Comparison of ENCODE assay signal across 29 cellular contexts in genomic region chr18:33159151-33159550, GRCh38.
"Had no signal": no experiment of that assay in that cellular context is flagged by ENCODE, and none has a peak within 500 bp of the region (broad histone marks: within the 10 kb centered on the region; RNA-seq: fewer than 3 reads in every experiment).

No MANE protein-coding gene starts in this region.

- H3K4me3 ChIP-seq: ovary, psoas muscle, skin epidermis, smooth muscle cell, spleen, suprapubic skin, testis, tibial artery, transverse colon, upper lobe of right lung, uterus had no signal

- H3K4me1 ChIP-seq: parathyroid adenoma, psoas muscle, spleen, suprapubic skin, testis, transverse colon, upper lobe of right lung, uterus had no signal

- H3K36me3 ChIP-seq: neutrophil, ovary, spleen, suprapubic skin, tibial artery, transverse colon, upper lobe of right lung, uterus had no signal

- H3K27me3 ChIP-seq: neutrophil, ovary, spleen, suprapubic skin, testis, tibial artery, transverse colon, upper lobe of right lung, uterus had no signal

- H3K4me2 ChIP-seq: smooth muscle cell had no signal

- DNase-seq: naive thymus-derived CD4-positive, alpha-beta T cell; natural killer cell; nucleus accumbens; ovary; posterior cingulate gyrus; psoas muscle; right cardiac atrium; spleen; stimulated activated CD4-positive, alpha-beta T cell treated with anti-CD3 and anti-CD28 coated beads, Interleukin-12 subunit alpha, Interleukin-12 subunit beta, amount 100 ng/mL, for 4 hours; stimulated activated CD4-positive, alpha-beta T cell treated with anti-CD3 and anti-CD28 coated beads, Interleukin-1b, Interleukin-23, amount 100 ng/mL, for 48 hours; stimulated activated CD4-positive, alpha-beta T cell treated with anti-CD3 and anti-CD28 coated beads, Interleukin-4, amount 100 ng/mL, for 1 hour; stimulated activated CD4-positive, alpha-beta T cell treated with anti-CD3 and anti-CD28 coated beads, Interleukin-4, amount 100 ng/mL, for 4 hours; stimulated activated CD8-positive, alpha-beta memory T cell treated with anti-CD3 and anti-CD28 coated beads, Interleukin-4, amount 100 ng/mL, for 48 hours; stimulated activated naive CD4-positive, alpha-beta T cell; stimulated activated naive CD8-positive, alpha-beta T cell treated with anti-CD3 and anti-CD28 coated beads, Interleukin-15, amount 100 ng/mL, for 72 hours; stimulated activated naive CD8-positive, alpha-beta T cell treated with anti-CD3 and anti-CD28 coated beads, Interleukin-15, Interleukin-2, amounts not matched to agents 100 U/mL and 50 U/mL, for 24 hours; substantia nigra; testis; tibial artery; transverse colon; upper lobe of right lung; uterus had no signal

- H3K27ac ChIP-seq: neutrophil, ovary, parathyroid adenoma, psoas muscle, skin epidermis, suprapubic skin, testis, tibial artery, transverse colon, upper lobe of right lung, uterus had no signal

- ATAC-seq: naive thymus-derived CD4-positive, alpha-beta T cell; natural killer cell; psoas muscle; right cardiac atrium; sciatic nerve; stimulated activated memory B cell treated with anti-CD40 and anti-IgM and Interleukin-4, amounts not matched to agents 10 μg/mL and 1 μg/mL and 100 μg/mL, for 72 hours; stimulated activated naive CD8-positive, alpha-beta T cell treated with anti-CD3 and anti-CD28 coated beads, Interleukin-15, amount 100 ng/mL, for 72 hours; stimulated activated naive CD8-positive, alpha-beta T cell treated with anti-CD3 and anti-CD28 coated beads, Interleukin-15, Interleukin-2, amounts not matched to agents 100 U/mL and 50 U/mL, for 24 hours; upper lobe of right lung had no signal

- H3K9me3 ChIP-seq: neutrophil, ovary, psoas muscle, suprapubic skin, testis, tibial artery, transverse colon, upper lobe of right lung, uterus had no signal

- H2AFZ ChIP-seq: parathyroid adenoma had no signal

- H3K9ac ChIP-seq: parathyroid adenoma had no signal
